Comparison of ENCODE assay signal across 2 cellular contexts in genomic region chr6:84766796-84767590, GRCh38.
A peak's percentile ranks its signal among the peaks of the same experiment; 100 is the strongest.
TF ChIP-seq lines count a peak whose summit lies in the region.

No MANE protein-coding gene starts in this region.

TF ChIP-seq in A549, 52 proteins besides CTCF, POLR2A, EP300 and RAD21:
- TF ChIP-seq MAX (IDR thresholded peaks at IDR 0.05) (0 out of 2 replicates have a peak, but pooled peaks have one; percentile 21), ZC3H11A (IDR thresholded peaks at IDR 0.05) (no peak)

TF ChIP-seq in endothelial cell of umbilical vein, 7 proteins besides CTCF, POLR2A, EP300 and RAD21:
- no peak for TF ChIP-seq JUN (IDR thresholded peaks at IDR 0.05; ENCODE audit: borderline replicate concordance, insufficient read depth, insufficient read length, low read depth)
- no peak for TF ChIP-seq POLR2AphosphoS5 (IDR thresholded peaks at IDR 0.05; ENCODE audit: insufficient read depth, low read depth, low read length)
- TF ChIP-seq MAX (IDR thresholded peaks at IDR 0.05; ENCODE audit: insufficient read depth, insufficient read length): peak; percentile 6
- peak; percentile 95 for TF ChIP-seq EZH2 (IDR thresholded peaks at IDR 0.05; ENCODE audit: borderline replicate concordance, low read depth, low read length, severe bottlenecking)
- no peak for TF ChIP-seq GATA2 (IDR thresholded peaks at IDR 0.05; ENCODE audit: insufficient read depth, insufficient read length, low read depth, low read length)
- no peak for TF ChIP-seq MYC (IDR thresholded peaks at IDR 0.05; ENCODE audit: low read depth, low read length)
- TF ChIP-seq FOS (IDR thresholded peaks at IDR 0.05; ENCODE audit: borderline replicate concordance, insufficient read depth, low read length): no peak
